ENCODE assay signal across 1 cellular context in genomic region chr6:57324538-57324937, GRCh38.
TF ChIP-seq lines count a peak whose summit lies in the region.

No MANE protein-coding gene starts in this region.

TF ChIP-seq in GM23338, 12 proteins besides CTCF, POLR2A, EP300 and RAD21 (continued from another document):
- TF ChIP-seq, protein P1, sequence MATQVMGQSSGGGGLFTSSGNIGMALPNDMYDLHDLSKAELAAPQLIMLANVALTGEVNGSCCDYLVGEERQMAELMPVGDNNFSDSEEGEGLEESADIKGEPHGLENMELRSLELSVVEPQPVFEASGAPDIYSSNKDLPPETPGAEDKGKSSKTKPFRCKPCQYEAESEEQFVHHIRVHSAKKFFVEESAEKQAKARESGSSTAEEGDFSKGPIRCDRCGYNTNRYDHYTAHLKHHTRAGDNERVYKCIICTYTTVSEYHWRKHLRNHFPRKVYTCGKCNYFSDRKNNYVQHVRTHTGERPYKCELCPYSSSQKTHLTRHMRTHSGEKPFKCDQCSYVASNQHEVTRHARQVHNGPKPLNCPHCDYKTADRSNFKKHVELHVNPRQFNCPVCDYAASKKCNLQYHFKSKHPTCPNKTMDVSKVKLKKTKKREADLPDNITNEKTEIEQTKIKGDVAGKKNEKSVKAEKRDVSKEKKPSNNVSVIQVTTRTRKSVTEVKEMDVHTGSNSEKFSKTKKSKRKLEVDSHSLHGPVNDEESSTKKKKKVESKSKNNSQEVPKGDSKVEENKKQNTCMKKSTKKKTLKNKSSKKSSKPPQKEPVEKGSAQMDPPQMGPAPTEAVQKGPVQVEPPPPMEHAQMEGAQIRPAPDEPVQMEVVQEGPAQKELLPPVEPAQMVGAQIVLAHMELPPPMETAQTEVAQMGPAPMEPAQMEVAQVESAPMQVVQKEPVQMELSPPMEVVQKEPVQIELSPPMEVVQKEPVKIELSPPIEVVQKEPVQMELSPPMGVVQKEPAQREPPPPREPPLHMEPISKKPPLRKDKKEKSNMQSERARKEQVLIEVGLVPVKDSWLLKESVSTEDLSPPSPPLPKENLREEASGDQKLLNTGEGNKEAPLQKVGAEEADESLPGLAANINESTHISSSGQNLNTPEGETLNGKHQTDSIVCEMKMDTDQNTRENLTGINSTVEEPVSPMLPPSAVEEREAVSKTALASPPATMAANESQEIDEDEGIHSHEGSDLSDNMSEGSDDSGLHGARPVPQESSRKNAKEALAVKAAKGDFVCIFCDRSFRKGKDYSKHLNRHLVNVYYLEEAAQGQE (IDR thresholded peaks at IDR 0.05; ENCODE audit: unreplicated experiment) = no peak
- TF ChIP-seq JUNB (IDR thresholded peaks at IDR 0.05; ENCODE audit: unreplicated experiment) (no peak), ZNF331 (CRISPR knock-in tag; IDR thresholded peaks at IDR 0.05; ENCODE audit: low read depth) (no peak), POLR2AphosphoS5 (IDR thresholded peaks at IDR 0.05; ENCODE audit: low read depth) (no peak)
